9 cellular contexts compared by ENCODE assay signal in the genomic region with DNA sequence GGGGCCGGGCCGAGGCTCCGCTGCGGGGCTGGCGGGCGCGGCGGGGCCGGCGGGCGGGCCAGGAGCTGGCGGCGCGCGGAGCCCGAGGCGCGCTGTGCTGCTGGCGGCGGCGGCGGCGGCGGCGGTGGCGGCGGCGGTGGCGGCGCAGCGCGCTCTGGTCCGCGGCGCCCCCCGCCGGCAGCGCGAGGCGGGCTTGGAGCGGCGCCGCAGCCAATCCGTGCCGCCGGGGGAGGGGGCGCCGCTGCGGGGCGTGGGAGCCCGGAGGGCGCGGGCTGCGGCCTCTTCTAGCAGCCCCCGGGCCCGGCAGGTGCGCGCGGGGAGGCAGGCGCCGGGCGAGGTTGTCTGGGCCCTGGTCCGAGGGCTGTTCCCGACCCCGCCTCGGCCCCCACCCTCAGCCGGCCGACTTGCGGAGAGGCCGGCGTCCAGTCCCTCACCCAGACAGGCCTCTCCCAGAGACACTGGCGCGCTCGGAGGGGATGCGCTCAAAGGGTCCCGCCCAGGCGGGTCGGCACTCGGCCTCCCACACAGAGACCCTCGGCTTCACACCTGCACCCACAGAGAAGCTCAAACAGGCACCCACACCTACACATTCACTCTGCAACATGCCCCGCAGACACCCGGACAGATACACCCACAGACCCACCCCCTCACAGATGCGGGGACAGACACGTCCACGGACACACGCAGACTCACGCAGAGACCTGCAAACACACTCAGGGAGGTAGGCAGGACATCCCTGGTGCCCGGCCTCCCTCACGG. TPM values are rescaled to one million over a fixed set of nuclear protein-coding genes. Genes with fewer than 3 reads are reported as not detected.
DNase-seq lines count a peak whose midpoint lies in the region; ATAC-seq, FAIRE-seq and TF ChIP-seq lines count a peak whose summit lies in the region.
"Had no signal": no experiment of that assay in that cellular context is flagged by ENCODE, and none has a peak within 500 bp of the region (broad histone marks: within the 10 kb centered on the region; RNA-seq: fewer than 3 reads in every experiment).

A gene (minus strand): TSS at position 156 of the 759 bp plus-strand sequence. CDS start 275 bp downstream, outside the sequence.

- H3K36me3 Mint-ChIP-seq in activated naive CD8-positive, alpha-beta T cell treated with anti-CD3 and anti-CD28 coated beads for 36 hours = no peaks in the 10 kb centered on the region

- H3K27me3 Mint-ChIP-seq in activated naive CD8-positive, alpha-beta T cell treated with anti-CD3 and anti-CD28 coated beads for 36 hours = peaks cover 61% of the 10 kb centered on the region

- ATAC-seq in HG02642 (IDR thresholded peaks at IDR 0.05; ENCODE audit: poor library complexity, unreplicated experiment) (no peak), omental fat pad (ENCODE audit: low FRiP score) (no peak)

- H3K4me1 Mint-ChIP-seq in activated naive CD8-positive, alpha-beta T cell treated with anti-CD3 and anti-CD28 coated beads for 36 hours = no peaks in the 10 kb centered on the region

- TF ChIP-seq CTCF in omental fat pad (IDR thresholded peaks at IDR 0.05) = no peak

- peak within 1 kb of the TSS; percentile 46 for H3K4me3 Mint-ChIP-seq in activated naive CD8-positive, alpha-beta T cell treated with anti-CD3 and anti-CD28 coated beads for 36 hours

- no peak within 1 kb of the TSS for H3K27ac Mint-ChIP-seq in activated naive CD8-positive, alpha-beta T cell treated with anti-CD3 and anti-CD28 coated beads for 36 hours

- DNase-seq in AG20443 (ENCODE audit: low spot score) (peak; percentile 69), HTR-8/SVneo (ENCODE audit: insufficient read length, low spot score) (peak; percentile 62), mesenteric fat pad (ENCODE audit: low spot score) (peak; percentile 89), kidney glomerular epithelial cell (lab: John Stamatoyannopoulos, UW) (no peak), omental fat pad (ENCODE audit: low spot score) (no peak), cerebellar nuclear complex (lab: John Stamatoyannopoulos, UW) (no peak)
- peak; percentile 21 for DNase-seq in activated naive CD8-positive, alpha-beta T cell treated with anti-CD3 and anti-CD28 coated beads for 36 hours

- no peak for FAIRE-seq in HTR-8/SVneo (lab: Jason Lieb, UNC)
- FAIRE-seq: endothelial cell of umbilical vein had no signal

- H3K9me3 Mint-ChIP-seq in activated naive CD8-positive, alpha-beta T cell treated with anti-CD3 and anti-CD28 coated beads for 36 hours = no peaks in the 10 kb centered on the region

RNA-seq across cellular contexts. Expression of the gene that starts here (rescaled TPM):
- total RNA-seq in activated naive CD8-positive, alpha-beta T cell treated with anti-CD3 and anti-CD28 coated beads for 36 hours = under 1 TPM in 1 of 2 experiments, not detected in 1; 0.08 TPM
- total RNA-seq in mesenteric fat pad = 0.29 TPM
- under 1 TPM; 0.60 to 0.88 (median 0.72) TPM for total RNA-seq in omental fat pad
- total RNA-seq: endothelial cell of umbilical vein had no signal

Comparison
In these comparisons a context has a peak if more than half of its experiments do, and no peak if none do; other contexts are left out.
1. Peak in DNase-seq in activated naive CD8-positive, alpha-beta T cell treated with anti-CD3 and anti-CD28 coated beads for 36 hours; RNA of the gene not detected or under 1 TPM.
2. Peak in DNase-seq in mesenteric fat pad; RNA of the gene not detected or under 1 TPM.
3. DNase-seq: peak in AG20443 (single experiment) and HTR-8/SVneo (single experiment); none in kidney glomerular epithelial cell (single experiment), omental fat pad (single experiment) and cerebellar nuclear complex (0 of 2).